In the genomic region with DNA sequence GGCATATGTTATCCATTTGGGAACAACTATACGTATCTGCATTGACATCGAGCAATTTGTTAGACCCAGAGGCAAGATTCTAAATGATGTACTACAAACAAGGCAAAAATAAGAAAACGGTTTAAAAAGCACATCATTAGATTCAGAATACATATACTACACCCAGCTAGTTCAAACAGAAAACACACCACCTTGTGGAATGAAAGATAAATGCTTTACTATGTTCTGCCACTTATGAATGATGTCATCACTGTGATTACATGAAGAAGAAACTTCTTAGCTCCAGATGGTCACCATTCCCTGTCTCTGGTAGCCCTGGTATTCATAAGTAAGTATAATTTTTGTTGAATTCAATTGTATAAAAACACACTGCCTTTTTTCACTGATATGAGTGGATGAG, we compare ENCODE assay signal across 9 cellular contexts. TPM values are rescaled to one million over a fixed set of nuclear protein-coding genes. Genes with fewer than 3 reads are reported as not detected.
DNase-seq lines count a peak whose midpoint lies in the region; ATAC-seq and TF ChIP-seq lines count a peak whose summit lies in the region.
"Had no signal": no experiment of that assay in that cellular context is flagged by ENCODE, and none has a peak within 500 bp of the region (broad histone marks: within the 10 kb centered on the region; RNA-seq: fewer than 3 reads in every experiment).

No MANE protein-coding gene starts in this region.

- DNase-seq in BJ (ENCODE audit: low read depth) (peak; percentile 37), OCI-M1 (lab: John Stamatoyannopoulos, UW) (peak; percentile 72), foreskin keratinocyte (peak; percentile 24 to 56), NCI-H128 (lab: John Stamatoyannopoulos, UW; ENCODE audit: unreplicated experiment) (no peak), posterior cingulate gyrus (no peak)

- intact Hi-C loops in posterior cingulate gyrus (cut with DNase I), result no loop called here

- H3K27me3 ChIP-seq in BJ (ENCODE audit: control insufficient read depth, insufficient read depth, low read length), result no peaks in the 10 kb centered on the region
- peaks cover 14% of the 10 kb centered on the region for H3K27me3 ChIP-seq in foreskin keratinocyte

- POLR2A ChIA-PET in BJ (lab: Charles Lee), result no interaction called here
- POLR2A ChIA-PET in HEK293 (lab: Yijun Ruan, JAX), result no interaction called here

- CTCF ChIA-PET in BJ (lab: Yijun Ruan, JAX), result interaction anchor here (0.6 to 3.9 kb wide), 10 partner anchors 9 to 1139 kb away, joined by 3 to 38 read pairs (median 4); no protein-coding TSS in a partner anchor
- CTCF ChIA-PET in HEK293 (lab: Yijun Ruan, JAX), result interaction anchor here (0.5 to 2.3 kb wide), 26 partner anchors 9 to 526 kb away, joined by 3 to 38 read pairs (median 3); no protein-coding TSS in a partner anchor

- H3K36me3 ChIP-seq in BJ (ENCODE audit: control insufficient read depth, insufficient read depth, low read length), result no peaks in the 10 kb centered on the region
- H3K36me3 ChIP-seq in HEK293 (ENCODE audit: control insufficient read depth in 2 of 2, insufficient read depth in 1 of 2, low read length in 2 of 2), result no peaks in the 10 kb centered on the region

- H3K4me1 ChIP-seq in HEK293 (ENCODE audit: control insufficient read depth, insufficient read depth, low read length) (peaks cover 8% of the 10 kb centered on the region; the same call in 1 of the 2 replicates), foreskin keratinocyte (no peaks in the 10 kb centered on the region)

- no peaks in the 10 kb centered on the region for H3K9me3 ChIP-seq in HEK293 (ENCODE audit: control insufficient read depth, insufficient read depth, low read depth, low read length)

- H3K4me3 ChIP-seq in BJ (ENCODE audit: low read depth, low read length) (no peak overlapping the region), HEK293 (ENCODE audit: low read depth, low read length) (no peak overlapping the region)

- H3K27ac ChIP-seq in HEK293 (ENCODE audit: extremely low read depth, low read depth, low read length), result no peak overlapping the region
- H3K27ac ChIP-seq in foreskin keratinocyte, result no peak overlapping the region

- ATAC-seq in foreskin keratinocyte (peak; percentile 90), HG03442 (IDR thresholded peaks at IDR 0.05; ENCODE audit: unreplicated experiment) (no peak), GM19395 (IDR thresholded peaks at IDR 0.05; ENCODE audit: unreplicated experiment) (no peak)

- TF ChIP-seq CTCF in BJ (IDR thresholded peaks at IDR 0.05; ENCODE audit: insufficient read depth, low read depth, low read length), result peak; percentile 39
- peak; percentile 36; the same call in 1 of the 2 replicates for TF ChIP-seq CTCF in HEK293 (tag by site-specific recombination; IDR thresholded peaks at IDR 0.05)
- peak; percentile 67 for TF ChIP-seq CTCF in foreskin keratinocyte (conservative IDR thresholded peaks at IDR 0.05)

TF ChIP-seq in HEK293, 187 proteins besides CTCF, POLR2A, EP300 and RAD21:
- TF ChIP-seq TSHZ1 (tag by site-specific recombination; IDR thresholded peaks at IDR 0.05; ENCODE audit: borderline replicate concordance) (no peak), ZBTB21 (tag by site-specific recombination; IDR thresholded peaks at IDR 0.05) (peak; percentile 88), ZNF654 (tag by site-specific recombination; IDR thresholded peaks at IDR 0.05; ENCODE audit: low read depth) (peak; percentile 57), OSR2 (tag by site-specific recombination; IDR thresholded peaks at IDR 0.05) (no peak), ZNF600 (tag by site-specific recombination; IDR thresholded peaks at IDR 0.05) (peak; percentile 81), INSM2 (tag by site-specific recombination; IDR thresholded peaks at IDR 0.05) (0 out of 2 replicates have a peak, but pooled peaks have one; percentile 8), ZFP3 (tag by site-specific recombination; IDR thresholded peaks at IDR 0.05; ENCODE audit: low read depth) (no peak), ZNF660 (tag by site-specific recombination; IDR thresholded peaks at IDR 0.05) (peak; percentile 72), ZNF629 (tag by site-specific recombination; IDR thresholded peaks at IDR 0.05) (peak; percentile 89), ATF2 (tag by site-specific recombination; IDR thresholded peaks at IDR 0.05; ENCODE audit: low read depth) (peak; percentile 98), SP7 (tag by site-specific recombination; IDR thresholded peaks at IDR 0.05) (0 out of 2 replicates have a peak, but pooled peaks have one; percentile 25), KLF10 (tag by site-specific recombination; IDR thresholded peaks at IDR 0.05) (no peak), ZNF140 (tag by site-specific recombination; IDR thresholded peaks at IDR 0.05) (no peak)
- TF ChIP-seq, protein P1, sequence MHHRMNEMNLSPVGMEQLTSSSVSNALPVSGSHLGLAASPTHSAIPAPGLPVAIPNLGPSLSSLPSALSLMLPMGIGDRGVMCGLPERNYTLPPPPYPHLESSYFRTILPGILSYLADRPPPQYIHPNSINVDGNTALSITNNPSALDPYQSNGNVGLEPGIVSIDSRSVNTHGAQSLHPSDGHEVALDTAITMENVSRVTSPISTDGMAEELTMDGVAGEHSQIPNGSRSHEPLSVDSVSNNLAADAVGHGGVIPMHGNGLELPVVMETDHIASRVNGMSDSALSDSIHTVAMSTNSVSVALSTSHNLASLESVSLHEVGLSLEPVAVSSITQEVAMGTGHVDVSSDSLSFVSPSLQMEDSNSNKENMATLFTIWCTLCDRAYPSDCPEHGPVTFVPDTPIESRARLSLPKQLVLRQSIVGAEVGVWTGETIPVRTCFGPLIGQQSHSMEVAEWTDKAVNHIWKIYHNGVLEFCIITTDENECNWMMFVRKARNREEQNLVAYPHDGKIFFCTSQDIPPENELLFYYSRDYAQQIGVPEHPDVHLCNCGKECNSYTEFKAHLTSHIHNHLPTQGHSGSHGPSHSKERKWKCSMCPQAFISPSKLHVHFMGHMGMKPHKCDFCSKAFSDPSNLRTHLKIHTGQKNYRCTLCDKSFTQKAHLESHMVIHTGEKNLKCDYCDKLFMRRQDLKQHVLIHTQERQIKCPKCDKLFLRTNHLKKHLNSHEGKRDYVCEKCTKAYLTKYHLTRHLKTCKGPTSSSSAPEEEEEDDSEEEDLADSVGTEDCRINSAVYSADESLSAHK (tag by site-specific recombination; IDR thresholded peaks at IDR 0.05), result peak; percentile 10; the same call in 1 of the 2 replicates

RNA-seq across cellular contexts. Expression of gene NACA2, which starts 7.8 kb away (rescaled TPM):
- polyA plus RNA-seq in BJ (2011; rRNA removed) (0.15 TPM in 1 of 2 replicates, not detected in the other), foreskin keratinocyte (not detected in 2 replicates)
- polyA minus RNA-seq in BJ (2011; rRNA and poly(A)+ RNA removed), result not detected in 2 replicates
- total RNA-seq in foreskin keratinocyte, result 0.17 TPM in 1 of 2 replicates, not detected in the other
- total RNA-seq: urinary bladder had no signal
- polyA plus RNA-seq: urinary bladder had no signal

Comparison
In these comparisons a context has a peak if more than half of its experiments do, and no peak if none do; other contexts are left out.
1. DNase-seq: peak in BJ (single experiment), OCI-M1 (single experiment) and foreskin keratinocyte (2 of 2); none in NCI-H128 (single experiment) and posterior cingulate gyrus (0 of 10).
2. Peak in every context shown above with its lines, with median percentiles within 50 percentile points of each other: CTCF ChIP-seq.